16 cellular contexts compared by ENCODE assay signal in genomic region chr18:62876106-62876505, GRCh38.
"Had no signal": no experiment of that assay in that cellular context is flagged by ENCODE, and none has a peak within 500 bp of the region (broad histone marks: within the 10 kb centered on the region; RNA-seq: fewer than 3 reads in every experiment).

No MANE protein-coding gene starts in this region.

- H3K4me3 Mint-ChIP-seq: activated naive CD8-positive, alpha-beta T cell treated with anti-CD3 and anti-CD28 coated beads, Interleukin-2, amount 10 ng/mL, durations not matched to agents 7 days and 5 days; activated T-helper 1 cell treated with anti-CD3 and anti-CD28 coated beads, Interleukin-12 subunit alpha, Interleukin-12 subunit beta, Interleukin-2, Interleukin-4 antibody, amounts not matched to agents 30 ng/mL and 10 ng/mL and 1 ng/mL, durations not matched to agents 14 hours and 24 hours and 36 hours; immature natural killer cell had no signal

- H3K9me3 Mint-ChIP-seq: activated naive CD8-positive, alpha-beta T cell treated with anti-CD3 and anti-CD28 coated beads, Interleukin-2, amount 10 ng/mL, durations not matched to agents 7 days and 5 days; activated T-helper 1 cell treated with anti-CD3 and anti-CD28 coated beads, Interleukin-12 subunit alpha, Interleukin-12 subunit beta, Interleukin-2, Interleukin-4 antibody, amounts not matched to agents 30 ng/mL and 10 ng/mL and 1 ng/mL, durations not matched to agents 14 hours and 24 hours and 36 hours; immature natural killer cell; nephron had no signal

- H3K27ac ChIP-seq: ovary, spleen, thoracic aorta had no signal

- H3K9me3 ChIP-seq: ovary, spleen, thoracic aorta had no signal

- H3K27me3 ChIP-seq: ovary, spleen had no signal

- H3K36me3 Mint-ChIP-seq: activated naive CD8-positive, alpha-beta T cell treated with anti-CD3 and anti-CD28 coated beads, Interleukin-2, amount 10 ng/mL, durations not matched to agents 7 days and 5 days; immature natural killer cell had no signal

- H3K4me3 ChIP-seq: ovary, spleen, thoracic aorta had no signal

- H3K36me3 ChIP-seq: ovary, spleen, thoracic aorta had no signal

- ATAC-seq: sciatic nerve had no signal

- DNase-seq: activated CD4-positive, alpha-beta T cell treated with anti-CD3 and anti-CD28 coated beads for 48 hours; activated naive CD8-positive, alpha-beta T cell treated with anti-CD3 and anti-CD28 coated beads, Interleukin-2, amount 10 ng/mL, durations not matched to agents 7 days and 5 days; anterior cingulate cortex; cortex of kidney; effector CD8-positive, alpha-beta T cell; foreskin fibroblast; glutamatergic neuron; immature natural killer cell; mesendoderm; ovary; spleen; T-helper 2 cell had no signal

- H3K27me3 Mint-ChIP-seq: activated naive CD8-positive, alpha-beta T cell treated with anti-CD3 and anti-CD28 coated beads, Interleukin-2, amount 10 ng/mL, durations not matched to agents 7 days and 5 days had no signal

- H3K27ac Mint-ChIP-seq: activated naive CD8-positive, alpha-beta T cell treated with anti-CD3 and anti-CD28 coated beads, Interleukin-2, amount 10 ng/mL, durations not matched to agents 7 days and 5 days; activated T-helper 1 cell treated with anti-CD3 and anti-CD28 coated beads, Interleukin-12 subunit alpha, Interleukin-12 subunit beta, Interleukin-2, Interleukin-4 antibody, amounts not matched to agents 30 ng/mL and 10 ng/mL and 1 ng/mL, durations not matched to agents 14 hours and 24 hours and 36 hours; immature natural killer cell had no signal
